ENCODE assay signal across 15 cellular contexts in the genomic region with DNA sequence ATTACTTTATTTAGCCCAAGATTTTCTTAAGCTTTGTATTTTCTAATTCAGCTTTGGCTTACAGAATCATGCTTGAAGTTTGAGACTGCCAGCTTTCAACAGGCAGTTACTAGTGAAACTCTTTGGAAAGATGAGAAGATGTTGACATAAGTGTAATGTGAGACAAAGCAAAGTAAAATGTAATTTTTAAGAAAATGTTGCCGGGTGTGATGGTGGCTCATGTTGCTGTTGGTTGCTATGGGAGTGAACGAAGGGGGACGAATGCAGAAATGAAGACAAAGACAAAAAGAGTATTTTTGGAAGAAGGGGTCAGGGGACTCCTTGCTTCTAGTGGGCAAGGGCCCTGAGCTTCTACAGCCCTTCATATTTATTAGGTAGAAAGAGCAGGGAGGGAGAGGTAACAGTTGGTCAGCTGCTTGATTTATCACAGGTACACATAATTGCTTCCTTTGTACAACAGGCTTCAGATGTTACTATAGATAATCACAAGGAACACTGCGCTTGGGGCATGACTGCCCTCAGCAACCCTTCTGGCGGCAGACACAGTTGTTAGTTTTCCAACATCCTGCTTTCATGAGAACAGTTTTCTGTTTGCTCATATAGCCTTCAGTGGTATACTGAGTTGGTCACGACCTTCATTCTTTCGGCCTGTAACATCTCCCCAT. TPM values are rescaled to one million over a fixed set of nuclear protein-coding genes. Genes with fewer than 3 reads are reported as not detected.
DNase-seq lines count a peak whose midpoint lies in the region; ATAC-seq and TF ChIP-seq lines count a peak whose summit lies in the region.
"Had no signal": no experiment of that assay in that cellular context is flagged by ENCODE, and none has a peak within 500 bp of the region (broad histone marks: within the 10 kb centered on the region; RNA-seq: fewer than 3 reads in every experiment).

No MANE protein-coding gene starts in this region.

- no peaks in the 10 kb centered on the region for H3K9me3 Mint-ChIP-seq in Calu3 (ENCODE audit: low read depth, unreplicated experiment)
- H3K9me3 Mint-ChIP-seq: activated naive CD8-positive, alpha-beta T cell treated with anti-CD3 and anti-CD28 coated beads, Interleukin-2, amount 10 ng/mL, durations not matched to agents 7 days and 5 days had no signal

- TF ChIP-seq CTCF in Calu3 (IDR thresholded peaks at IDR 0.05; ENCODE audit: unreplicated experiment) (no peak), choroid plexus epithelial cell (conservative IDR thresholded peaks at IDR 0.05; ENCODE audit: low read depth, low read length) (no peak), osteoblast (IDR thresholded peaks at IDR 0.05; ENCODE audit: extremely low read depth, low read depth, low read length) (no peak)

- H3K27ac Mint-ChIP-seq in Calu3 (ENCODE audit: unreplicated experiment), result peak overlapping the region; percentile 77
- H3K27ac Mint-ChIP-seq: activated naive CD8-positive, alpha-beta T cell treated with anti-CD3 and anti-CD28 coated beads, Interleukin-2, amount 10 ng/mL, durations not matched to agents 7 days and 5 days; CD14-positive monocyte had no signal

- H3K4me1 ChIP-seq in osteoblast (ENCODE audit: insufficient read depth, low read length), result peaks cover 24% of the 10 kb centered on the region

- H3K4me1 Mint-ChIP-seq in Calu3 (ENCODE audit: low read depth, unreplicated experiment), result peaks cover 38% of the 10 kb centered on the region
- H3K4me1 Mint-ChIP-seq: activated naive CD8-positive, alpha-beta T cell treated with anti-CD3 and anti-CD28 coated beads, Interleukin-2, amount 10 ng/mL, durations not matched to agents 7 days and 5 days; CD14-positive monocyte had no signal

- H2AFZ ChIP-seq in osteoblast (ENCODE audit: low read length), result no peak overlapping the region

- CTCF ChIA-PET in Calu3 (lab: Charles Lee), result interaction anchor here (0.6 kb wide), 1 partner anchor 72 kb away, joined by 3 read pairs; no protein-coding TSS in a partner anchor

- H3K4me3 ChIP-seq in choroid plexus epithelial cell (ENCODE audit: low read depth, low read length), result no peak overlapping the region
- H3K4me3 ChIP-seq in osteoblast (ENCODE audit: insufficient read depth, low read length), result no peak overlapping the region

- intact Hi-C loops in Calu3 (cut with micrococcal nuclease; ENCODE audit: unreplicated experiment), result no loop called here

- peak overlapping the region; percentile 79 for H3K27ac ChIP-seq in osteoblast (ENCODE audit: low read depth, low read length)

- no peaks in the 10 kb centered on the region for H3K27me3 Mint-ChIP-seq in Calu3 (ENCODE audit: unreplicated experiment)
- H3K27me3 Mint-ChIP-seq: activated naive CD8-positive, alpha-beta T cell treated with anti-CD3 and anti-CD28 coated beads, Interleukin-2, amount 10 ng/mL, durations not matched to agents 7 days and 5 days had no signal

- peak overlapping the region; percentile 16 for H3K4me3 Mint-ChIP-seq in Calu3 (ENCODE audit: low read depth, unreplicated experiment)
- H3K4me3 Mint-ChIP-seq: activated naive CD8-positive, alpha-beta T cell treated with anti-CD3 and anti-CD28 coated beads, Interleukin-2, amount 10 ng/mL, durations not matched to agents 7 days and 5 days; CD14-positive monocyte had no signal

- H4K20me1 ChIP-seq in osteoblast (ENCODE audit: insufficient read depth, low read length), result no peaks in the 10 kb centered on the region

- peak overlapping the region; percentile 6 for H3K4me2 ChIP-seq in osteoblast (ENCODE audit: insufficient read depth, low read length)

- no peaks in the 10 kb centered on the region for H3K9me3 ChIP-seq in osteoblast (ENCODE audit: low read depth, low read length)

- BruUV-seq in Calu3 (replicated peaks; lab: Mats Ljungman, UMichigan), result no TSS peak

- peaks cover 4% of the 10 kb centered on the region for H3K36me3 Mint-ChIP-seq in Calu3 (ENCODE audit: insufficient read depth, unreplicated experiment)

- DNase-seq in Calu3, result no peak
- DNase-seq in NCI-H2227 (lab: John Stamatoyannopoulos, UW; ENCODE audit: unreplicated experiment), result peak; percentile 37
- DNase-seq in choroid plexus epithelial cell (ENCODE audit: low read depth), result peak; percentile 81
- DNase-seq in osteoblast (ENCODE audit: insufficient read length, low spot score, missing footprints), result peak; percentile 45
- no peak for DNase-seq in NK-92 (lab: John Stamatoyannopoulos, UW; ENCODE audit: unreplicated experiment)
- no peak for DNase-seq in mesenteric fat pad (ENCODE audit: low spot score)
- DNase-seq in cerebellar cortex (ENCODE audit: low spot score), result no peak
- DNase-seq: activated CD4-positive, CD25-positive, alpha-beta regulatory T cell; activated CD8-positive, alpha-beta memory T cell treated with anti-CD3 and anti-CD28 coated beads, Interleukin-2, amount 50 U/mL, for 48 hours; activated naive CD8-positive, alpha-beta T cell treated with anti-CD3 and anti-CD28 coated beads, Interleukin-2, amount 10 ng/mL, durations not matched to agents 7 days and 5 days; dermis blood vessel endothelial cell; NCI-H146; stimulated activated naive CD8-positive, alpha-beta T cell treated with anti-CD3 and anti-CD28 coated beads, Interleukin-15, Interleukin-2, amounts not matched to agents 100 U/mL and 50 U/mL, for 24 hours had no signal

- H3K36me3 ChIP-seq in osteoblast (ENCODE audit: insufficient read depth, low read length), result no peaks in the 10 kb centered on the region

- H3K27me3 ChIP-seq in osteoblast (ENCODE audit: insufficient read depth, low read length), result no peaks in the 10 kb centered on the region

- no peak for ATAC-seq in GM19463 (IDR thresholded peaks at IDR 0.05; ENCODE audit: unreplicated experiment)
- ATAC-seq: stimulated activated naive CD8-positive, alpha-beta T cell treated with anti-CD3 and anti-CD28 coated beads, Interleukin-15, Interleukin-2, amounts not matched to agents 100 U/mL and 50 U/mL, for 24 hours had no signal

- H3K79me2 ChIP-seq in osteoblast (ENCODE audit: insufficient read depth, low read length), result no peaks in the 10 kb centered on the region

RNA-seq across cellular contexts. Expression of gene UGDH, which starts 11.9 kb away (rescaled TPM):
- 71.8 and 77.3 TPM in 2 replicates for total RNA-seq in Calu3 (2022)
- total RNA-seq in osteoblast, result 242 and 277 TPM in 2 replicates
- 73.4 TPM for total RNA-seq in mesenteric fat pad

Comparison
In these comparisons a context has a peak if more than half of its experiments do, and no peak if none do; other contexts are left out.
1. DNase-seq: peak in NCI-H2227 (single experiment), choroid plexus epithelial cell (single experiment) and osteoblast (single experiment); none in Calu3 (single experiment), NK-92 (single experiment), mesenteric fat pad (single experiment) and cerebellar cortex (single experiment).